22 cellular contexts compared by ENCODE assay signal in the genomic region with DNA sequence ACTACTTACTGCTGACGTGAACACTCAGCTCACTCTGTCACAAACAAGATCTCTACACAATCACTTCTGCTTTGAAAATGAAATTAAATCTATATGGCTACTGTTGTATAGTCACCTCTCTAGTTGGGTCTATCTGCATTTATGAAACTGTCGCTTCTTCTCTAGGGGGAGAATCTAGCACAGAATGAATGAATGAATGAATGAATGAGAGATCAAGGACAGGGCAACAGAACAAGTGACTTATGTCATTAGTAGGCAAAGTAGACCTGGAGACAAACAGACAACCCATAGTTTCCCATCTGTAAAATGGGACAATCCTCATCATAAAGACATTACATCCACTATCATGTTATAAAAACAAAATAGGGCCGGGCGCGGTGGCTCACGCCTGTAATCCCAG.
"Had no signal": no experiment of that assay in that cellular context is flagged by ENCODE, and none has a peak within 500 bp of the region (broad histone marks: within the 10 kb centered on the region; RNA-seq: fewer than 3 reads in every experiment).

No MANE protein-coding gene starts in this region.

- H3K27me3 Mint-ChIP-seq: activated naive CD8-positive, alpha-beta T cell had no signal

- DNase-seq: activated CD4-positive, alpha-beta T cell treated with anti-CD3 and anti-CD28 coated beads, Interleukin-2, amount 10 ng/mL, durations not matched to agents 7 days and 5 days; activated CD8-positive, alpha-beta memory T cell treated with anti-CD3 and anti-CD28 coated beads, Interleukin-2, amount 50 U/mL, for 48 hours; activated gamma-delta T cell treated with Interleukin-2 at 50 U/mL for 16 hours; activated T-cell treated with anti-CD3 and anti-CD28 coated beads, Interleukin-2, amount 50 U/mL, for 72 hours; amygdala; central memory CD4-positive, alpha-beta T cell; effector memory CD4-positive, alpha-beta T cell; gastrocnemius medialis; heart right ventricle; left lung; naive B cell; ovary; spleen; trophoblast cell had no signal

- H3K36me3 ChIP-seq: gastrocnemius medialis, left lung, ovary, spleen had no signal

- H3K4me3 ChIP-seq: body of pancreas, gastrocnemius medialis, heart right ventricle, left lung, ovary, spleen, suprapubic skin had no signal

- H3K9me3 Mint-ChIP-seq: activated CD4-positive, alpha-beta T cell treated with anti-CD3 and anti-CD28 coated beads, Interleukin-2, amount 10 ng/mL, durations not matched to agents 7 days and 5 days; activated T-cell treated with anti-CD3 and anti-CD28 coated beads, Interleukin-2, amount 50 U/mL, for 72 hours; stimulated activated naive CD8-positive, alpha-beta T cell treated with anti-CD3 and anti-CD28 coated beads, Interleukin-15, Interleukin-2, amounts not matched to agents 100 ng/mL and 50 ng/mL, for 24 hours; T-helper 2 cell treated with Interferon-gamma antibody and Interleukin-4, amounts not matched to agents 5 μg/mL and 100 μg/mL, for 36 hours had no signal

- ATAC-seq: activated T-cell treated with anti-CD3 and anti-CD28 coated beads, Interleukin-2, amount 50 U/mL, for 72 hours; body of pancreas; gastrocnemius medialis; heart right ventricle; sciatic nerve had no signal

- H3K4me3 Mint-ChIP-seq: activated CD4-positive, alpha-beta T cell treated with anti-CD3 and anti-CD28 coated beads, Interleukin-2, amount 10 ng/mL, durations not matched to agents 7 days and 5 days; T-helper 2 cell treated with Interferon-gamma antibody and Interleukin-4, amounts not matched to agents 5 μg/mL and 100 μg/mL, for 36 hours had no signal

- H3K27ac Mint-ChIP-seq: activated CD4-positive, alpha-beta T cell treated with anti-CD3 and anti-CD28 coated beads, Interleukin-2, amount 10 ng/mL, durations not matched to agents 7 days and 5 days; activated naive CD8-positive, alpha-beta T cell; activated T-cell treated with anti-CD3 and anti-CD28 coated beads, Interleukin-2, amount 50 U/mL, for 72 hours; naive B cell; stimulated activated naive CD8-positive, alpha-beta T cell treated with anti-CD3 and anti-CD28 coated beads, Interleukin-15, Interleukin-2, amounts not matched to agents 100 ng/mL and 50 ng/mL, for 24 hours; T-helper 2 cell treated with Interferon-gamma antibody and Interleukin-4, amounts not matched to agents 5 μg/mL and 100 μg/mL, for 36 hours had no signal

- FAIRE-seq: islet of Langerhans had no signal

- H3K27ac ChIP-seq: epithelial cell of prostate, gastrocnemius medialis, left lung, ovary, spleen, suprapubic skin had no signal

- H3K27me3 ChIP-seq: body of pancreas, gastrocnemius medialis, ovary, suprapubic skin had no signal

- H3K9me3 ChIP-seq: body of pancreas, gastrocnemius medialis, heart right ventricle, left lung, ovary, spleen, suprapubic skin had no signal
